ENCODE assay signal across 8 cellular contexts in genomic region chr12:6866920-6867406, GRCh38. TPM values are rescaled to one million over a fixed set of nuclear protein-coding genes. Genes with fewer than 3 reads are reported as not detected.
DNase-seq lines count a peak whose midpoint lies in the region; ATAC-seq and TF ChIP-seq lines count a peak whose summit lies in the region.

No MANE protein-coding gene starts in this region.

- H3K36me3 Mint-ChIP-seq in CD4-positive, alpha-beta memory T cell, result peaks cover 24 to 70% of the 10 kb centered on the region in 2 donors

- TF ChIP-seq CTCF in dorsolateral prefrontal cortex (IDR thresholded peaks at IDR 0.05 in 54 of 56, conservative IDR thresholded peaks at IDR 0.05 in 2 of 56; ENCODE audit: low read depth in 1 of 56, partially characterized antibody in 56 of 56), result no peak

- H3K9me3 ChIP-seq in CD4-positive, alpha-beta memory T cell (ENCODE audit: control insufficient read depth in 1 of 2, low read length in 2 of 2), result no peaks in the 10 kb centered on the region
- H3K9me3 ChIP-seq in mucosa of rectum (ENCODE audit: control insufficient read depth in 2 of 2, low read length in 2 of 2), result no peaks in the 10 kb centered on the region

- no peaks in the 10 kb centered on the region for H3K9me3 Mint-ChIP-seq in CD4-positive, alpha-beta memory T cell

- peak overlapping the region; percentile 86 to 96 (median 92) for H3K4me3 Mint-ChIP-seq in CD4-positive, alpha-beta memory T cell

- peak overlapping the region; percentile 36 to 67 for H3K4me3 ChIP-seq in CD4-positive, alpha-beta memory T cell (ENCODE audit: low read length in 2 of 2)
- H3K4me3 ChIP-seq in dorsolateral prefrontal cortex (peak overlapping the region; percentile 53 to 100 (median 97)), mucosa of rectum (ENCODE audit: low read length in 2 of 2) (peak overlapping the region; percentile 59 to 78)

- peak; percentile 10 for ATAC-seq in GM21447 (IDR thresholded peaks at IDR 0.05; ENCODE audit: unreplicated experiment)

- intact Hi-C loops in CD4-positive, alpha-beta memory T cell (cut with micrococcal nuclease), result loop anchor here (1.0 kb wide), 3 partner anchors 15 to 103 kb away; partner anchors contain the start of genes EMG1, LRRC23, PHB2 and USP5
- intact Hi-C loops in dorsolateral prefrontal cortex (cut with DNase I), result loop anchor here (2.0 to 5.0 kb wide), 2 partner anchors 14 to 40 kb away; partner anchors contain the start of gene USP5 (in 2 of the 2)

- H3K4me1 ChIP-seq in CD4-positive, alpha-beta memory T cell (ENCODE audit: insufficient read depth, low read length), result peaks cover 48% of the 10 kb centered on the region
- H3K4me1 ChIP-seq in mucosa of rectum (ENCODE audit: control insufficient read depth in 2 of 2, insufficient read depth in 2 of 2, low read length in 2 of 2), result peaks cover 39 to 42% of the 10 kb centered on the region in 2 donors

- no peaks in the 10 kb centered on the region for H3K27me3 ChIP-seq in CD4-positive, alpha-beta memory T cell (ENCODE audit: insufficient read depth, low read length)
- no peaks in the 10 kb centered on the region for H3K27me3 ChIP-seq in dorsolateral prefrontal cortex
- no peaks in the 10 kb centered on the region for H3K27me3 ChIP-seq in mucosa of rectum (ENCODE audit: control insufficient read depth in 2 of 2, insufficient read depth in 2 of 2, low read length in 2 of 2)

- peaks cover 33% of the 10 kb centered on the region for H3K36me3 ChIP-seq in CD4-positive, alpha-beta memory T cell (ENCODE audit: insufficient read depth, low read length)
- H3K36me3 ChIP-seq in mucosa of rectum (ENCODE audit: control insufficient read depth in 2 of 2, insufficient read depth in 2 of 2, low read length in 2 of 2), result peaks cover 31 to 48% of the 10 kb centered on the region in 2 donors

- DNase-seq in CD4-positive, alpha-beta memory T cell, result peak in 1 of 5 donors; percentile 17
- peak; percentile 48 for DNase-seq in NCI-H774 (lab: John Stamatoyannopoulos, UW)
- DNase-seq in dorsolateral prefrontal cortex, result no peak
- no peak for DNase-seq in NCI-H2081 treated with DMSO at 0.1 percent for 48 hours (lab: John Stamatoyannopoulos, UW)
- no peak for DNase-seq in HT-29 (ENCODE audit: low spot score)
- DNase-seq in activated CD4-positive, alpha-beta T cell treated with anti-CD3 and anti-CD28 coated beads, Interleukin-2, amount 50 U/mL, for 1 hour, result no peak

- CTCF ChIA-PET in CD4-positive, alpha-beta memory T cell (lab: Charles Lee; ENCODE audit: partially characterized antibody), result interaction anchor here (1.0 to 9.2 kb wide), 8 partner anchors 14 to 259 kb away, joined by 3 to 151 read pairs (median 6); partner anchors contain the start of genes C12orf57, C1RL, CDCA3 and RNU7-1

- peaks cover 30 to 52% (median 43%) of the 10 kb centered on the region in 4 donors for H3K4me1 Mint-ChIP-seq in CD4-positive, alpha-beta memory T cell

- H3K9ac ChIP-seq in mucosa of rectum (ENCODE audit: low read depth in 1 of 2, low read length in 2 of 2), result peak overlapping the region; percentile 65 to 88

- H3K27ac ChIP-seq in CD4-positive, alpha-beta memory T cell (ENCODE audit: low read depth, low read length), result peak overlapping the region; percentile 69
- H3K27ac ChIP-seq in dorsolateral prefrontal cortex (peak overlapping the region in 58 of 59 donors; percentile 60 to 100 (median 98)), mucosa of rectum (ENCODE audit: low read depth in 2 of 2, low read length in 2 of 2) (peak overlapping the region; percentile 81 to 96)

- H3K27me3 Mint-ChIP-seq in CD4-positive, alpha-beta memory T cell, result no peaks in the 10 kb centered on the region

- POLR2A ChIA-PET in CD4-positive, alpha-beta memory T cell (lab: Charles Lee; ENCODE audit: partially characterized antibody), result interaction anchor here (0.5 to 11.0 kb wide), 28 partner anchors 13 to 287 kb away, joined by 3 to 270 read pairs (median 4); partner anchors contain the start of genes C12orf57, C1RL, CD4 and CDCA3

- peak overlapping the region; percentile 82 to 94 (median 91) for H3K27ac Mint-ChIP-seq in CD4-positive, alpha-beta memory T cell

RNA-seq across cellular contexts. Expression of gene TPI1, which starts 0.4 kb away (rescaled TPM):
- 100 to 1,000 TPM; 155 to 164 TPM for total RNA-seq in CD4-positive, alpha-beta memory T cell
- 100 to 1,000 TPM; 572 to 777 TPM for polyA plus RNA-seq in CD4-positive, alpha-beta memory T cell
- 100 to 1,000 TPM; 261 to 851 (median 575) TPM for total RNA-seq in dorsolateral prefrontal cortex
- total RNA-seq in HT-29 (2014; rRNA removed; shearing (Covaris generic)), result 1,358 and 1,438 TPM in 2 replicates

RNA-seq across cellular contexts. Expression of gene SPSB2, which starts 6.1 kb away (rescaled TPM):
- 10 to 100 TPM; 19.8 to 21.9 TPM for total RNA-seq in CD4-positive, alpha-beta memory T cell
- 10 to 100 TPM; 16.6 to 25.5 TPM for polyA plus RNA-seq in CD4-positive, alpha-beta memory T cell
- 10 to 100 TPM in 3 of 120 experiments, 1 to 10 TPM in 117; 1.8 to 12.4 (median 5.6) TPM for total RNA-seq in dorsolateral prefrontal cortex
- total RNA-seq in HT-29 (2014; rRNA removed; shearing (Covaris generic)), result 20.2 and 21.0 TPM in 2 replicates

RNA-seq across cellular contexts. Expression of gene USP5, which starts 15.0 kb away (rescaled TPM):
- 10 to 100 TPM; 65.2 to 69.3 TPM for total RNA-seq in CD4-positive, alpha-beta memory T cell
- polyA plus RNA-seq in CD4-positive, alpha-beta memory T cell, result 10 to 100 TPM; 53.9 to 73.0 TPM
- total RNA-seq in dorsolateral prefrontal cortex, result 100 to 1,000 TPM in 113 of 120 experiments, 10 to 100 TPM in 7; 77.3 to 191 (median 146) TPM
- 122 and 136 TPM in 2 replicates for total RNA-seq in HT-29 (2014; rRNA removed; shearing (Covaris generic))

RNA-seq across cellular contexts. Expression of gene CDCA3, which starts 15.9 kb away (rescaled TPM):
- total RNA-seq in CD4-positive, alpha-beta memory T cell, result 1 to 10 TPM; 1.3 to 2.0 TPM
- under 1 TPM; 0.09 to 0.39 TPM for polyA plus RNA-seq in CD4-positive, alpha-beta memory T cell
- total RNA-seq in dorsolateral prefrontal cortex, result 1 to 10 TPM in 109 of 120 experiments, under 1 TPM in 11; 0.58 to 4.1 (median 1.9) TPM
- 95.5 and 126 TPM in 2 replicates for total RNA-seq in HT-29 (2014; rRNA removed; shearing (Covaris generic))

RNA-seq across cellular contexts. Expression of gene GNB3, which starts 26.2 kb away (rescaled TPM):
- total RNA-seq in CD4-positive, alpha-beta memory T cell, result 1 to 10 TPM; 5.1 to 5.2 TPM
- polyA plus RNA-seq in CD4-positive, alpha-beta memory T cell, result not detected
- 10 to 100 TPM in 110 of 120 experiments, 1 to 10 TPM in 10; 6.0 to 46.0 (median 17.9) TPM for total RNA-seq in dorsolateral prefrontal cortex
- total RNA-seq in HT-29 (2014; rRNA removed; shearing (Covaris generic)), result 0.97 TPM in 1 of 2 replicates, not detected in the other
